In the genomic region with DNA sequence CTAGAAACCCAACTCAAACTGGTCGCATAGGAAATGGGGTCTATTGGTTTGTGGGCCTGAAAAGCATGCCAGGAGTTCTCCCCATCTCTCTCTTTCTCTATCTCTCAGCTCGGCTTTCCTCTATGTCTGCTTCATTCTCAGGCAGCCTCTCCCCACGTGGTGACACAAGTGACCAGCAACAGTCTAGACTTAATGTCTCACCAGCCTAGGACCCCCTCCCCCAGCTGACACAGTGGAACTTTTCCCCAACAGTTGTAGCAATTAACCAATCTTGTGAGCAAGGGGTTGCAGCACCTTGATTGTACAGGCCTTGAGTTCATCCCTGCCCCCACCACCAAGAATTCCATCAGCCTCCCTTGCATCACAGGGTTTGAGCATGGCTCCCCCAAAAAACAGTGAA, we compare ENCODE assay signal across 20 cellular contexts.
A peak's percentile ranks its signal among the peaks of the same experiment; 100 is the strongest.
DNase-seq lines count a peak whose midpoint lies in the region; TF ChIP-seq lines count a peak whose summit lies in the region.
"Had no signal": no experiment of that assay in that cellular context is flagged by ENCODE, and none has a peak within 500 bp of the region (broad histone marks: within the 10 kb centered on the region; RNA-seq: fewer than 3 reads in every experiment).

No MANE protein-coding gene starts in this region.

- peak overlapping the region; percentile 73 for H3K27ac Mint-ChIP-seq in chondrocyte (ENCODE audit: unreplicated experiment)
- no peak overlapping the region for H3K27ac Mint-ChIP-seq in Calu3 (ENCODE audit: unreplicated experiment)
- H3K27ac Mint-ChIP-seq: CD4-positive, alpha-beta memory T cell had no signal

- H3F3A ChIP-seq in Loucy (ENCODE audit: low read depth): no peaks in the 10 kb centered on the region

- intact Hi-C loops in Calu3 (cut with micrococcal nuclease; ENCODE audit: unreplicated experiment): loop anchor here (2.0 kb wide), 1 partner anchor 75 kb away; no protein-coding TSS in a partner anchor

- H4K8ac ChIP-seq in mesenchymal stem cell (ENCODE audit: low read length): no peak overlapping the region

- peak overlapping the region; percentile 84 for H2AK5ac ChIP-seq in mesenchymal stem cell (ENCODE audit: low read length, severe bottlenecking)

- peak overlapping the region in 1 of 2 experiments; percentile 32 for H3K23ac ChIP-seq in mesenchymal stem cell (ENCODE audit: low read length in 2 of 2)

- H3K4me3 Mint-ChIP-seq in chondrocyte (ENCODE audit: unreplicated experiment): no peak overlapping the region
- H3K4me3 Mint-ChIP-seq in Calu3 (ENCODE audit: low read depth, unreplicated experiment): no peak overlapping the region
- H3K4me3 Mint-ChIP-seq: CD4-positive, alpha-beta memory T cell had no signal

- H2AFZ ChIP-seq in Loucy (ENCODE audit: low read length) (peak overlapping the region; percentile 36; the same call in 1 of the 2 replicates), mesenchymal stem cell (ENCODE audit: low read depth, low read length) (no peak overlapping the region)
- H2AFZ ChIP-seq: PC-9 had no signal

- no peaks in the 10 kb centered on the region for H3K27me3 Mint-ChIP-seq in chondrocyte (ENCODE audit: low read depth)
- H3K27me3 Mint-ChIP-seq in Calu3 (ENCODE audit: unreplicated experiment): no peaks in the 10 kb centered on the region

- H3K27me3 ChIP-seq in Loucy (ENCODE audit: insufficient read depth, low read length, poor library complexity, severe bottlenecking) (no peaks in the 10 kb centered on the region), mesenchymal stem cell (ENCODE audit: control insufficient read depth in 1 of 2, insufficient read depth in 1 of 2, low read length in 2 of 2) (no peaks in the 10 kb centered on the region)

- H3K4me3 ChIP-seq in Loucy (ENCODE audit: low read length, poor library complexity, severe bottlenecking) (no peak overlapping the region), mesenchymal stem cell (ENCODE audit: insufficient read depth in 1 of 2, low read depth in 1 of 2, low read length in 2 of 2) (no peak overlapping the region)
- H3K4me3 ChIP-seq: PC-9 had no signal

- H3K36me3 ChIP-seq in Loucy (ENCODE audit: insufficient read depth, low read length): no peaks in the 10 kb centered on the region
- no peaks in the 10 kb centered on the region for H3K36me3 ChIP-seq in mesenchymal stem cell (ENCODE audit: control insufficient read depth in 1 of 2, insufficient read depth in 2 of 2, low read depth in 1 of 2, low read length in 2 of 2)

- H3K9ac ChIP-seq in Loucy (ENCODE audit: low read depth, low read length, poor library complexity, severe bottlenecking) (no peak overlapping the region), mesenchymal stem cell (ENCODE audit: low read length) (no peak overlapping the region)
- H3K9ac ChIP-seq: KMS-11 had no signal

- H3K14ac ChIP-seq in mesenchymal stem cell (ENCODE audit: low read length in 2 of 2): no peak overlapping the region

- no peak overlapping the region for H3K4ac ChIP-seq in mesenchymal stem cell (ENCODE audit: low read depth in 1 of 2, low read length in 2 of 2)

- H3K4me1 ChIP-seq in Loucy (ENCODE audit: insufficient read depth, low read length, poor library complexity, severe bottlenecking) (peaks cover 45% of the 10 kb centered on the region), mesenchymal stem cell (ENCODE audit: control insufficient read depth, insufficient read depth, low read depth, low read length) (peaks cover 8% of the 10 kb centered on the region)

- TF ChIP-seq CTCF in Loucy (conservative IDR thresholded peaks at IDR 0.05; ENCODE audit: low read length) (no peak), chondrocyte (IDR thresholded peaks at IDR 0.05) (no peak), Calu3 (IDR thresholded peaks at IDR 0.05; ENCODE audit: unreplicated experiment) (no peak)

- no peak overlapping the region for H2BK15ac ChIP-seq in mesenchymal stem cell (ENCODE audit: low read depth, poor library complexity, severe bottlenecking)

- H3K79me1 ChIP-seq in mesenchymal stem cell (replicated peaks; ENCODE audit: low read length, poor library complexity, severe bottlenecking): no peaks in the 10 kb centered on the region

- H3K4me1 Mint-ChIP-seq in chondrocyte (ENCODE audit: low read depth): peaks cover 48% of the 10 kb centered on the region
- H3K4me1 Mint-ChIP-seq in Calu3 (ENCODE audit: low read depth, unreplicated experiment): no peaks in the 10 kb centered on the region

- H2BK12ac ChIP-seq in mesenchymal stem cell (ENCODE audit: low read length in 2 of 2): no peak overlapping the region

- no peak overlapping the region for H3K27ac ChIP-seq in mesenchymal stem cell (ENCODE audit: low read length, poor library complexity, severe bottlenecking)
- H3K27ac ChIP-seq: KMS-11, PC-9 had no signal

- peak overlapping the region; percentile 71 for H2BK5ac ChIP-seq in mesenchymal stem cell (ENCODE audit: low read depth, low read length, poor library complexity, severe bottlenecking)

- no peaks in the 10 kb centered on the region for H3K9me3 Mint-ChIP-seq in chondrocyte (ENCODE audit: low read depth)
- no peaks in the 10 kb centered on the region for H3K9me3 Mint-ChIP-seq in Calu3 (ENCODE audit: low read depth, unreplicated experiment)

- H3K36me3 Mint-ChIP-seq in chondrocyte (ENCODE audit: low read depth) (no peaks in the 10 kb centered on the region), Calu3 (ENCODE audit: insufficient read depth, unreplicated experiment) (peaks cover 5% of the 10 kb centered on the region)
- H3K36me3 Mint-ChIP-seq: CD4-positive, alpha-beta memory T cell had no signal

- H3K9me3 ChIP-seq in Loucy (ENCODE audit: insufficient read depth, low read depth, low read length) (no peaks in the 10 kb centered on the region), mesenchymal stem cell (ENCODE audit: control insufficient read depth, low read length) (no peaks in the 10 kb centered on the region)

- H2BK120ac ChIP-seq in mesenchymal stem cell (ENCODE audit: low read depth, low read length): no peak overlapping the region

- WGBS in mesenchymal stem cell: 53% methylated on average over 3 of the region's 3 CpGs

- DNase-seq in chondrocyte (ENCODE audit: low spot score) (no peak), mesenchymal stem cell (no peak), NCI-H226 (no peak), Calu3 (no peak), MV-4-11 (lab: John Stamatoyannopoulos, UW) (no peak), NCI-H2029 (lab: John Stamatoyannopoulos, UW) (no peak)
- DNase-seq: C1 segment of cervical spinal cord; CD4-positive, alpha-beta memory T cell; COR-L47; DMS79 treated with DMSO at 0.1 percent for 48 hours; GF-D8; NCI-H1105; NCI-H1436 treated with DMSO at 0.1 percent for 48 hours; NCI-H1930; NCI-H446 treated with DMSO at 0.1 percent for 48 hours; RPMI8226; SHP77 had no signal

- no peaks in the 10 kb centered on the region for H4K20me1 ChIP-seq in Loucy (ENCODE audit: insufficient read depth, low read length, poor library complexity, severe bottlenecking)

- no peak overlapping the region for H4K91ac ChIP-seq in mesenchymal stem cell (ENCODE audit: low read length)

- no peak overlapping the region for H3K4me2 ChIP-seq in Loucy (ENCODE audit: low read depth, low read length, poor library complexity, severe bottlenecking)
- H3K4me2 ChIP-seq in mesenchymal stem cell (ENCODE audit: low read length, poor library complexity, severe bottlenecking): no peak overlapping the region
- H3K4me2 ChIP-seq: KMS-11, PC-9 had no signal

- CTCF ChIA-PET in Calu3 (lab: Charles Lee): no interaction called here

- H3K18ac ChIP-seq in mesenchymal stem cell (ENCODE audit: low read depth in 1 of 2, low read length in 2 of 2): no peak overlapping the region

- no TSS peak for BruUV-seq in Calu3 (replicated peaks; lab: Mats Ljungman, UMichigan)

- H3K79me2 ChIP-seq in Loucy (ENCODE audit: insufficient read depth, low read length): no peaks in the 10 kb centered on the region

- H3K9me2 ChIP-seq in Loucy (replicated peaks; ENCODE audit: low read depth, low read length): no peaks in the 10 kb centered on the region
